15 cellular contexts compared by ENCODE assay signal in the genomic region with DNA sequence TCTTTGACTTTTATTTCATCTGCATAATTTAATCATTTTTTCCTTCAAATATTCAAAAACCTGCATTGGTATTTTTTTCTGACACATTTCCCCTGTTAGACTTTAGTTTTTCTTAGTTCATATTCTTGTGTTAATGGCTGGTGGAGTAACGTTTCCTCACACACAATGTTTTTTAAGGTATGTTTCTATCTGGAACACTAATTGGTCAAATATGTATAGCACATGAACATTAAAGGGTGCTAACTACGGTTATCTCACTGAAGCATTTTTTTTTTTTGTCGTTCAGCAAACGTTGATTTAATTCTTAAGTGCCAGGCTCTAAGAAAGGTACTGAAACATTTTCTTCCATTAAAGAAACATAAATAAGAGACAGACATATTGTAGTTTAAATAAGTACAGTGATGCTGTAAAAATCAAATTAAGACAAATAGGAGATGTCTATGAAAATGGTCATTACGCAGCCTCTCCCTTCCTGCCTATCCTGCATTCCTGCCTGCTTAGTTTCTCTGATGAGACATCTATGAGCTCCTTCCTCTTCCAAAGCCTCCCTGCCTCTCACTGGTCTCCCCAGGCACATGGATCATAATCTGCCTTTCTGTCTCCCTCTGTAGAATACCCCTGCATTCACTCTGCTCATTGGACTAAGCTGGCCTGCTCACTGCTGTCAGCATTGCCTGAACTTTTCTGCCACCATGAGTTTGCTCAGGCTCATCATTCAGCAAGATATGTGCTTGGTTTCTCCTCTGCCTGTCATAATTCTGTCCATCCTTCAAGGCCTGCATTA.
DNase-seq lines count a peak whose midpoint lies in the region; ATAC-seq, FAIRE-seq and TF ChIP-seq lines count a peak whose summit lies in the region.
"Had no signal": no experiment of that assay in that cellular context is flagged by ENCODE, and none has a peak within 500 bp of the region (broad histone marks: within the 10 kb centered on the region; RNA-seq: fewer than 3 reads in every experiment).

No MANE protein-coding gene starts in this region.

- H3K9me3 ChIP-seq in SJSA1 (replicated peaks) (no peaks in the 10 kb centered on the region), smooth muscle cell (replicated peaks; ENCODE audit: low read depth) (no peaks in the 10 kb centered on the region), kidney (ENCODE audit: control insufficient read depth in 1 of 2, low read length in 2 of 2) (no peaks in the 10 kb centered on the region)
- H3K9me3 ChIP-seq: BE2C, testis had no signal

- DNase-seq in NCI-H526 (lab: John Stamatoyannopoulos, UW), result peak; percentile 49 to 67
- no peak for DNase-seq in NCI-H526 treated with DMSO at 0.1 percent for 48 hours (lab: John Stamatoyannopoulos, UW)
- peak; percentile 52 to 62 for DNase-seq in SJSA1 (ENCODE audit: low read depth in 1 of 2, low spot score in 2 of 2)
- DNase-seq in fibroblast of villous mesenchyme (ENCODE audit: low read depth), result peak; percentile 11
- DNase-seq in smooth muscle cell (lab: John Stamatoyannopoulos, UW; ENCODE audit: unreplicated experiment), result no peak
- DNase-seq in kidney, result no peak
- DNase-seq: BE2C; effector memory CD8-positive, alpha-beta T cell; GOT3; Kasumi-1; Right ventricle myocardium superior; testis had no signal

- no peaks in the 10 kb centered on the region for H3K27me3 ChIP-seq in SJSA1 (replicated peaks)
- H3K27me3 ChIP-seq in smooth muscle cell (ENCODE audit: low read depth), result no peaks in the 10 kb centered on the region
- H3K27me3 ChIP-seq: BE2C, testis had no signal

- WGBS in smooth muscle cell (ENCODE audit: low lambda C conversion rate), result 49% methylated on average over 5 of the region's 5 CpGs

- no peak for FAIRE-seq in kidney (lab: Jason Lieb, UNC)
- FAIRE-seq: GM18507 had no signal

- intact Hi-C loops in kidney (cut with DNase I), result no loop called here

- no peaks in the 10 kb centered on the region for H3K79me2 ChIP-seq in smooth muscle cell (ENCODE audit: low read depth)

- H3K4me1 ChIP-seq in SJSA1 (replicated peaks) (peaks cover 16% of the 10 kb centered on the region), smooth muscle cell (ENCODE audit: low read depth) (no peaks in the 10 kb centered on the region), kidney (ENCODE audit: control insufficient read depth in 1 of 2, insufficient read depth in 1 of 2, low read depth in 1 of 2, low read length in 2 of 2) (no peaks in the 10 kb centered on the region)
- H3K4me1 ChIP-seq: BE2C, testis had no signal

- no peaks in the 10 kb centered on the region for H3K36me3 ChIP-seq in SJSA1
- H3K36me3 ChIP-seq in smooth muscle cell (ENCODE audit: low read depth), result no peaks in the 10 kb centered on the region
- no peaks in the 10 kb centered on the region for H3K36me3 ChIP-seq in kidney (ENCODE audit: control insufficient read depth in 1 of 2, insufficient read depth in 2 of 2, low read length in 2 of 2)
- H3K36me3 ChIP-seq: BE2C had no signal

- H3F3A ChIP-seq in smooth muscle cell (ENCODE audit: low read depth), result no peaks in the 10 kb centered on the region

- H2AFZ ChIP-seq in smooth muscle cell (ENCODE audit: low read depth), result no peak overlapping the region

- ATAC-seq in HG02588 (IDR thresholded peaks at IDR 0.05; ENCODE audit: unreplicated experiment) (no peak), GM18520 (IDR thresholded peaks at IDR 0.05; ENCODE audit: unreplicated experiment) (no peak)
- ATAC-seq: effector memory CD8-positive, alpha-beta T cell had no signal

- H3K27ac ChIP-seq in SJSA1 (peak overlapping the region; percentile 76), smooth muscle cell (ENCODE audit: low read depth) (peak overlapping the region; percentile 47), kidney (ENCODE audit: low read depth in 2 of 2, low read length in 2 of 2) (no peak overlapping the region)
- H3K27ac ChIP-seq: testis had no signal

- H3K9ac ChIP-seq in smooth muscle cell (ENCODE audit: low read depth) (no peak overlapping the region), kidney (ENCODE audit: low read length in 2 of 2) (no peak overlapping the region)

- TF ChIP-seq CTCF in fibroblast of villous mesenchyme (IDR thresholded peaks at IDR 0.05; ENCODE audit: insufficient read depth, low read depth, low read length), result no peak
- no peak for TF ChIP-seq CTCF in smooth muscle cell (IDR thresholded peaks at IDR 0.05; ENCODE audit: borderline replicate concordance, insufficient read depth, poor library complexity, severe bottlenecking)
- no peak for TF ChIP-seq CTCF in kidney (IDR thresholded peaks at IDR 0.05; ENCODE audit: borderline replicate concordance, extremely low read depth, insufficient read depth)

- no peak overlapping the region for H3K4me2 ChIP-seq in smooth muscle cell

- no peaks in the 10 kb centered on the region for H4K20me1 ChIP-seq in smooth muscle cell (ENCODE audit: low read depth)

- no peak overlapping the region for H3K4me3 ChIP-seq in SJSA1
- H3K4me3 ChIP-seq in fibroblast of villous mesenchyme (ENCODE audit: low read depth, low read length), result no peak overlapping the region
- H3K4me3 ChIP-seq in smooth muscle cell, result no peak overlapping the region
- no peak overlapping the region for H3K4me3 ChIP-seq in kidney (ENCODE audit: low read length in 2 of 2)
- H3K4me3 ChIP-seq: testis had no signal

Comparison
In these comparisons a context has a peak if more than half of its experiments do, and no peak if none do; other contexts are left out.
1. DNase-seq: peak in NCI-H526 (2 of 2), SJSA1 (2 of 2) and fibroblast of villous mesenchyme (single experiment); none in NCI-H526 treated with DMSO at 0.1 percent for 48 hours (single experiment), smooth muscle cell (single experiment) and kidney (single experiment).
2. H3K27ac ChIP-seq: peak in SJSA1 (single experiment) and smooth muscle cell (single experiment); none in kidney (0 of 2).